Comparison of ENCODE assay signal across 15 cellular contexts in the genomic region with DNA sequence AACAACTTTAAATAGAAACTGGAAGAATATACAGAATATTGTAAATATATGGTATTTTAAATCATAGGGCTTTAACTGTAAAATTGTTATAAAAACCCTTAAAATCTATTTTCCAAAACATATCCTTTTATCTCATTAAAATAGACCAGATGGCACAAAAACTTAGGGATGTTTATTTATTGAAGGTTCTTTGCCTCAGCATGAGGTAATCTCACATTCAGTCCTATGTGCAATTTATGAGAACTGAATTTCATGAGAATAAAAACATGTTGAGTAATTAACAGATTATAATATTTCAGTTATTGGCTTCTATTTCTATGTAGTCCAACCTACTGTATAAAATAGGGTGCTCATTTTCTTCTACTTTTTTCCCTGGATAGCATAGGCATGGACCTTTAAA.
A peak's percentile ranks its signal among the peaks of the same experiment; 100 is the strongest.
DNase-seq lines count a peak whose midpoint lies in the region; ATAC-seq and TF ChIP-seq lines count a peak whose summit lies in the region.
"Had no signal": no experiment of that assay in that cellular context is flagged by ENCODE, and none has a peak within 500 bp of the region (broad histone marks: within the 10 kb centered on the region; RNA-seq: fewer than 3 reads in every experiment).

No MANE protein-coding gene starts in this region.

- no peaks in the 10 kb centered on the region for H3K27me3 ChIP-seq in smooth muscle cell (ENCODE audit: low read depth)
- H3K27me3 ChIP-seq: BLaER1 treated with 17β-estradiol and CSF1 and Interleukin-3, amounts not matched to agents 10 nM and 100 nM had no signal

- no peaks in the 10 kb centered on the region for H3F3A ChIP-seq in smooth muscle cell (ENCODE audit: low read depth)

- peak overlapping the region; percentile 2 for H3K27ac ChIP-seq in smooth muscle cell (ENCODE audit: low read depth)
- H3K27ac ChIP-seq: BLaER1 treated with 17β-estradiol and CSF1 and Interleukin-3, amounts not matched to agents 10 nM and 100 nM had no signal

- no peak for TF ChIP-seq CTCF in smooth muscle cell (IDR thresholded peaks at IDR 0.05; ENCODE audit: borderline replicate concordance, insufficient read depth, poor library complexity, severe bottlenecking)

- no peak overlapping the region for H3K4me2 ChIP-seq in smooth muscle cell
- H3K4me2 ChIP-seq: BLaER1 treated with 17β-estradiol and CSF1 and Interleukin-3, amounts not matched to agents 10 nM and 100 nM; GM23338 had no signal

- H3K9me3 ChIP-seq in smooth muscle cell (replicated peaks; ENCODE audit: low read depth), result no peaks in the 10 kb centered on the region

- H3K4me3 ChIP-seq in smooth muscle cell, result no peak overlapping the region
- H3K4me3 ChIP-seq: BLaER1 treated with 17β-estradiol and CSF1 and Interleukin-3, amounts not matched to agents 10 nM and 100 nM; GM23338 had no signal

- no peaks in the 10 kb centered on the region for H4K20me1 ChIP-seq in smooth muscle cell (ENCODE audit: low read depth)
- H4K20me1 ChIP-seq: BLaER1 treated with 17β-estradiol and CSF1 and Interleukin-3, amounts not matched to agents 10 nM and 100 nM had no signal

- H3K4me1 ChIP-seq in smooth muscle cell (ENCODE audit: low read depth), result peaks cover 8% of the 10 kb centered on the region

- no peak overlapping the region for H2AFZ ChIP-seq in smooth muscle cell (ENCODE audit: low read depth)

- intact Hi-C loops in sciatic nerve (cut with DNase I), result no loop called here

- DNase-seq in HCEC 1CT (peak; percentile 17), amniotic epithelial cell (ENCODE audit: low read depth) (peak; percentile 25), fibroblast of peridontal ligament (ENCODE audit: extremely low read depth) (peak; percentile 57), smooth muscle cell (lab: John Stamatoyannopoulos, UW; ENCODE audit: unreplicated experiment) (no peak), sciatic nerve (ENCODE audit: low spot score) (no peak), COLO668 (lab: John Stamatoyannopoulos, UW; ENCODE audit: unreplicated experiment) (no peak)
- DNase-seq: CD8-positive, alpha-beta T cell; COR-L47; GDM1; HFFc6 had no signal

- H3K9ac ChIP-seq in smooth muscle cell (ENCODE audit: low read depth), result no peak overlapping the region
- H3K9ac ChIP-seq: BLaER1 treated with 17β-estradiol and CSF1 and Interleukin-3, amounts not matched to agents 10 nM and 100 nM had no signal

- no peaks in the 10 kb centered on the region for H3K36me3 ChIP-seq in smooth muscle cell (ENCODE audit: low read depth)
- H3K36me3 ChIP-seq: BLaER1 treated with 17β-estradiol and CSF1 and Interleukin-3, amounts not matched to agents 10 nM and 100 nM had no signal

- ATAC-seq in HG03520 (IDR thresholded peaks at IDR 0.05; ENCODE audit: unreplicated experiment) (no peak), sciatic nerve (no peak)
- ATAC-seq: CD8-positive, alpha-beta T cell; GM23338; HCT116; HepG2 had no signal

- no peaks in the 10 kb centered on the region for H3K79me2 ChIP-seq in smooth muscle cell (ENCODE audit: low read depth)

Comparison
In these comparisons a context has a peak if more than half of its experiments do, and no peak if none do; other contexts are left out.
1. DNase-seq: peak in HCEC 1CT (single experiment), amniotic epithelial cell (single experiment) and fibroblast of peridontal ligament (single experiment); none in smooth muscle cell (single experiment), sciatic nerve (single experiment) and COLO668 (single experiment).